8 cellular contexts compared by ENCODE assay signal in the genomic region with DNA sequence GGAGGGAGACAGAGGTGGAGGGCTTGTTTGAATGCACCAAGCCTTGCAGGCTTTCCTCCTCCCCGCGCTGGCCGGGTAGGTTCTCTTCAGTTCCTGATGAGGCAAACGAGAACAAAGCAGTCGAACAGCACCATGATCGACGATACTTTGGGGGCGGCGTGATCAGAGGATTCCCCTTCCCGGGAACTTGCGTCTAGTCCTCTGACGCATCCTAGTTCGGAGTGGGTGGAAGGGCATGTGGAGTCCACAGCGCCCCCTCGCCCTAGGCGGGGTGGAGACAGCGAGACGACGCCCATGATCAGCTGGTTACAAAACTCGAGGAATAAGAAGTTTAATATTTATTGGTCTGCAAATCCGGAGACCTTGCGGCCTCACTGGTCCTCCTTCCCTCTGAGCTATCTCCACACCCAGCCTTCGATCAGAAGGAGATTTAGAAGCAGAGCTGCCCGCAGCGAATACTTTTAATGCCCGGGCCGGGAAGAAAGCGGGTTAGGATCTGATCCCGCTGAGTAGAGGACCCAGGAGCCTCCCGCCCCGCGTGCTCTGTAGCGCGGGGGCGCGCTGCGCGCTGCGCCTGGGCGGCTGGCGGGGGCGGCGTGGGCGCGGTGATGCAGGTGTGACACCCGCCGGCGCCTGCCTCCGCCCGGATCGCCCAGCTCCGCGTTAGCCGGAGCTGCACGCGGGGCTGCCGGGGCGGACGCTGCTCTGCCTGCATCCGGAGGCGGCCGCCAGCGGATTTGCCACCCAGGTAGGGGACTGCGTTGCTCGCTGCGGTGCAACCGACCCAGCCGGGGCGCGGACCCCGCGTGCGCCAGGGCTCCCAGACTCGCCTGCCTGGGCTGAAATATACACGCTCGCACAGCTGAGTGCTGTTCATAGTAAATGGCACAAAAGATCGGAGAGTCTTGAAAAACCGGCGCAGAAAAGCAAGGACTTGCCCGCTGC. TPM values are rescaled to one million over a fixed set of nuclear protein-coding genes. Genes with fewer than 3 reads are reported as not detected.
DNase-seq lines count a peak whose midpoint lies in the region; ATAC-seq and TF ChIP-seq lines count a peak whose summit lies in the region.

Gene SV2B (plus strand): TSS at position 642 of the 945 bp plus-strand sequence. CDS start 126,007 bp downstream, outside the sequence.

- H3K9me2 ChIP-seq in GM23338 (ENCODE audit: insufficient read depth) (no peaks in the 10 kb centered on the region), neural cell (ENCODE audit: insufficient read depth, low read length) (no peaks in the 10 kb centered on the region)

- no peak within 1 kb of the TSS for H3K27ac Mint-ChIP-seq in GM23338
- peak within 1 kb of the TSS; percentile 49 for H3K27ac Mint-ChIP-seq in activated T-cell treated with anti-CD3 and anti-CD28 coated beads, Interleukin-2, amount 50 U/mL, for 72 hours

- peak within 1 kb of the TSS; percentile 49 for H3K9ac ChIP-seq in neural cell (ENCODE audit: low read length)

- no peaks in the 10 kb centered on the region for H3K79me2 ChIP-seq in GM23338 (replicated peaks; ENCODE audit: insufficient read depth)
- no peaks in the 10 kb centered on the region for H3K79me2 ChIP-seq in neural cell (replicated peaks; ENCODE audit: insufficient read depth, low read length)

- H2AFZ ChIP-seq in GM23338: peak within 1 kb of the TSS; percentile 98
- H2AFZ ChIP-seq in neural cell (ENCODE audit: low read depth, low read length): peak within 1 kb of the TSS; percentile 30

- H3K36me3 ChIP-seq in GM23338 (ENCODE audit: insufficient read depth): no peaks in the 10 kb centered on the region
- no peaks in the 10 kb centered on the region for H3K36me3 ChIP-seq in neural cell (ENCODE audit: insufficient read depth, low read length)

- peak; percentile 38 to 54 for TF ChIP-seq CTCF in GM23338 (conservative IDR thresholded peaks at IDR 0.05; ENCODE audit: low read depth in 2 of 2)
- peak; percentile 39 for TF ChIP-seq CTCF in neural cell (IDR thresholded peaks at IDR 0.05; ENCODE audit: poor library complexity, severe bottlenecking)

- peak within 1 kb of the TSS; percentile 100 for H3K4me2 ChIP-seq in GM23338
- peak within 1 kb of the TSS; percentile 98 for H3K4me2 ChIP-seq in neural cell (ENCODE audit: low read length)

- H3K27me3 ChIP-seq in GM23338 (ENCODE audit: insufficient read depth) (peaks cover 70% of the 10 kb centered on the region), neural cell (ENCODE audit: insufficient read depth, low read depth, low read length) (peaks cover 65% of the 10 kb centered on the region)

- H3K9me3 ChIP-seq in neural cell (ENCODE audit: low read length): no peaks in the 10 kb centered on the region

- peaks cover 49% of the 10 kb centered on the region for H3K27me3 Mint-ChIP-seq in GM23338 (ENCODE audit: insufficient read depth, low read depth, poor library complexity)
- H3K27me3 Mint-ChIP-seq in activated T-cell treated with anti-CD3 and anti-CD28 coated beads, Interleukin-2, amount 50 U/mL, for 72 hours (ENCODE audit: low read depth): peaks cover 88% of the 10 kb centered on the region

- H4K20me1 ChIP-seq in GM23338 (replicated peaks; ENCODE audit: insufficient read depth) (no peaks in the 10 kb centered on the region), neural cell (ENCODE audit: insufficient read depth) (no peaks in the 10 kb centered on the region)

- H3F3A ChIP-seq in GM23338 (replicated peaks; ENCODE audit: low read depth) (no peaks in the 10 kb centered on the region), neural cell (ENCODE audit: insufficient read depth, low read length, poor library complexity, severe bottlenecking) (no peaks in the 10 kb centered on the region)

- peak within 1 kb of the TSS; percentile 76 for H3K4me3 Mint-ChIP-seq in GM23338
- H3K4me3 Mint-ChIP-seq in activated T-cell treated with anti-CD3 and anti-CD28 coated beads, Interleukin-2, amount 50 U/mL, for 72 hours: peak within 1 kb of the TSS; percentile 88 to 98

- peaks cover 12% of the 10 kb centered on the region; the same call in 1 of the 2 replicates for H3K4me1 ChIP-seq in GM23338 (ENCODE audit: insufficient read depth)

- peak within 1 kb of the TSS; percentile 79 for H3K4me3 ChIP-seq in GM23338
- peak within 1 kb of the TSS; percentile 79 for H3K4me3 ChIP-seq in neural cell (ENCODE audit: low read length)

- peaks cover 6% of the 10 kb centered on the region; the same call in 1 of the 3 replicates for H3K9me3 Mint-ChIP-seq in GM23338
- no peaks in the 10 kb centered on the region for H3K9me3 Mint-ChIP-seq in activated T-cell treated with anti-CD3 and anti-CD28 coated beads, Interleukin-2, amount 50 U/mL, for 72 hours

- peak; percentile 83 for DNase-seq in D341Med (ENCODE audit: low spot score)
- DNase-seq in GM23338 (ENCODE audit: low spot score): peak; percentile 77
- DNase-seq in NCI-H510A treated with DMSO at 0.1 percent for 48 hours (lab: John Stamatoyannopoulos, UW): peak; percentile 23
- DNase-seq in activated T-cell treated with anti-CD3 and anti-CD28 coated beads, Interleukin-2, amount 50 U/mL, for 72 hours: peak; percentile 65 to 66
- peak; percentile 13 for DNase-seq in fibroblast of peridontal ligament (ENCODE audit: extremely low read depth)

- no peak within 1 kb of the TSS for H3K27ac ChIP-seq in GM23338 (ENCODE audit: low read depth)
- H3K27ac ChIP-seq in neural cell (ENCODE audit: low read length): no peak within 1 kb of the TSS
- peak within 1 kb of the TSS; percentile 72 for H3K27ac ChIP-seq in temporal lobe (ENCODE audit: low read depth, low read length)

- H3K4me1 Mint-ChIP-seq in GM23338: peaks cover 9% of the 10 kb centered on the region
- peaks cover 17% of the 10 kb centered on the region for H3K4me1 Mint-ChIP-seq in activated T-cell treated with anti-CD3 and anti-CD28 coated beads, Interleukin-2, amount 50 U/mL, for 72 hours (ENCODE audit: low read depth)

- TF ChIP-seq RAD21 in neural cell (conservative IDR thresholded peaks at IDR 0.05): peak; percentile 18

- peak; percentile 88 for ATAC-seq in GM23338
- ATAC-seq in activated T-cell treated with anti-CD3 and anti-CD28 coated beads, Interleukin-2, amount 50 U/mL, for 72 hours (replicated peaks in 1 of 2): peak; percentile 90 to 92
- ATAC-seq in GM18858 (IDR thresholded peaks at IDR 0.05; ENCODE audit: unreplicated experiment): no peak

- no peak for TF ChIP-seq EP300 in neural cell (conservative IDR thresholded peaks at IDR 0.05; ENCODE audit: poor library complexity, severe bottlenecking)

- H3K36me3 Mint-ChIP-seq in GM23338 (ENCODE audit: low read depth): no peaks in the 10 kb centered on the region; the same call in 2 of the 3 replicates
- H3K36me3 Mint-ChIP-seq in activated T-cell treated with anti-CD3 and anti-CD28 coated beads, Interleukin-2, amount 50 U/mL, for 72 hours (ENCODE audit: insufficient read depth in 2 of 2): no peaks in the 10 kb centered on the region

TF ChIP-seq in GM23338, 12 proteins besides CTCF, POLR2A, EP300 and RAD21:
- TF ChIP-seq ZNF331 (CRISPR knock-in tag; IDR thresholded peaks at IDR 0.05; ENCODE audit: low read depth) (no peak), NANOG (IDR thresholded peaks at IDR 0.05; ENCODE audit: borderline replicate concordance) (no peak), EZH2 (IDR thresholded peaks at IDR 0.05; ENCODE audit: low read depth, unreplicated experiment) (no peak), EZH2phosphoT487 (IDR thresholded peaks at IDR 0.05; ENCODE audit: unreplicated experiment) (peak; percentile 30)

TF ChIP-seq in neural cell, 6 proteins besides CTCF, POLR2A, EP300 and RAD21:
- TF ChIP-seq POLR2AphosphoS5 (IDR thresholded peaks at IDR 0.05) (peak; percentile 25), MXI1 (conservative IDR thresholded peaks at IDR 0.05; ENCODE audit: poor library complexity, severe bottlenecking) (peak; percentile 69), SMC3 (conservative IDR thresholded peaks at IDR 0.05; ENCODE audit: poor library complexity) (peak; percentile 25), TAF1 (IDR thresholded peaks at IDR 0.05; ENCODE audit: low read depth) (peak; percentile 58), EZH2 (IDR thresholded peaks at IDR 0.05; ENCODE audit: borderline replicate concordance, insufficient read depth, low read length, poor library complexity, severe bottlenecking) (no peak)
- TF ChIP-seq, protein P1, sequence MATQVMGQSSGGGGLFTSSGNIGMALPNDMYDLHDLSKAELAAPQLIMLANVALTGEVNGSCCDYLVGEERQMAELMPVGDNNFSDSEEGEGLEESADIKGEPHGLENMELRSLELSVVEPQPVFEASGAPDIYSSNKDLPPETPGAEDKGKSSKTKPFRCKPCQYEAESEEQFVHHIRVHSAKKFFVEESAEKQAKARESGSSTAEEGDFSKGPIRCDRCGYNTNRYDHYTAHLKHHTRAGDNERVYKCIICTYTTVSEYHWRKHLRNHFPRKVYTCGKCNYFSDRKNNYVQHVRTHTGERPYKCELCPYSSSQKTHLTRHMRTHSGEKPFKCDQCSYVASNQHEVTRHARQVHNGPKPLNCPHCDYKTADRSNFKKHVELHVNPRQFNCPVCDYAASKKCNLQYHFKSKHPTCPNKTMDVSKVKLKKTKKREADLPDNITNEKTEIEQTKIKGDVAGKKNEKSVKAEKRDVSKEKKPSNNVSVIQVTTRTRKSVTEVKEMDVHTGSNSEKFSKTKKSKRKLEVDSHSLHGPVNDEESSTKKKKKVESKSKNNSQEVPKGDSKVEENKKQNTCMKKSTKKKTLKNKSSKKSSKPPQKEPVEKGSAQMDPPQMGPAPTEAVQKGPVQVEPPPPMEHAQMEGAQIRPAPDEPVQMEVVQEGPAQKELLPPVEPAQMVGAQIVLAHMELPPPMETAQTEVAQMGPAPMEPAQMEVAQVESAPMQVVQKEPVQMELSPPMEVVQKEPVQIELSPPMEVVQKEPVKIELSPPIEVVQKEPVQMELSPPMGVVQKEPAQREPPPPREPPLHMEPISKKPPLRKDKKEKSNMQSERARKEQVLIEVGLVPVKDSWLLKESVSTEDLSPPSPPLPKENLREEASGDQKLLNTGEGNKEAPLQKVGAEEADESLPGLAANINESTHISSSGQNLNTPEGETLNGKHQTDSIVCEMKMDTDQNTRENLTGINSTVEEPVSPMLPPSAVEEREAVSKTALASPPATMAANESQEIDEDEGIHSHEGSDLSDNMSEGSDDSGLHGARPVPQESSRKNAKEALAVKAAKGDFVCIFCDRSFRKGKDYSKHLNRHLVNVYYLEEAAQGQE (IDR thresholded peaks at IDR 0.05; ENCODE audit: borderline replicate concordance): peak; percentile 25

RNA-seq across cellular contexts. Expression of gene SV2B, which starts in this region (rescaled TPM):
- total RNA-seq in GM23338 (2014; rRNA removed; shearing (Covaris generic)): 0.16 and 0.76 TPM in 2 replicates
- polyA plus RNA-seq in GM23338 (2016; fragmentation: Nextera tagmentation; extraction: Ambion mirVana) (0.06 and 0.09 TPM in 2 replicates), neural cell (0.38 and 0.68 TPM in 2 replicates)
- total RNA-seq in activated T-cell treated with anti-CD3 and anti-CD28 coated beads, Interleukin-2, amount 50 U/mL, for 72 hours: under 1 TPM; 0.17 to 0.30 TPM
- polyA minus RNA-seq in neural cell: 2.0 and 2.7 TPM in 2 replicates
- total RNA-seq in temporal lobe: 37.1 TPM

Comparison
In these comparisons a context has a peak if more than half of its experiments do, and no peak if none do; other contexts are left out.
1. RNA of gene SV2B (total RNA-seq): 37.1 TPM in temporal lobe (single experiment); 0.16 to 0.76 TPM in GM23338 and 0.17 to 0.30 TPM in activated T-cell treated with anti-CD3 and anti-CD28 coated beads, Interleukin-2, amount 50 U/mL, for 72 hours; every median in the first group is over 10 times any median in the second.
2. Peak in DNase-seq, ATAC-seq, H3K4me3 ChIP-seq and H3K4me2 ChIP-seq in GM23338; RNA of the gene not detected or under 1 TPM.
3. Peak in DNase-seq and ATAC-seq in activated T-cell treated with anti-CD3 and anti-CD28 coated beads, Interleukin-2, amount 50 U/mL, for 72 hours; RNA of the gene not detected or under 1 TPM.
4. DNase-seq: peak in every context shown above with its lines; median percentile 83 in D341Med; 77 in GM23338; 66 in activated T-cell treated with anti-CD3 and anti-CD28 coated beads, Interleukin-2, amount 50 U/mL, for 72 hours; 23 in NCI-H510A treated with DMSO at 0.1 percent for 48 hours; 13 in fibroblast of peridontal ligament.